Comparison of ENCODE assay signal across 29 cellular contexts in genomic region chr17:9254841-9255240, GRCh38.
"Had no signal": no experiment of that assay in that cellular context is flagged by ENCODE, and none has a peak within 500 bp of the region (broad histone marks: within the 10 kb centered on the region; RNA-seq: fewer than 3 reads in every experiment).

No MANE protein-coding gene starts in this region.

- H3K27ac ChIP-seq: ascending aorta, coronary artery, dorsolateral prefrontal cortex, VCaP had no signal

- H3K4me3 Mint-ChIP-seq: activated CD4-positive, alpha-beta memory T cell treated with anti-CD3 and anti-CD28 coated beads, Interleukin-2, amount 10 ng/mL, durations not matched to agents 7 days and 5 days; activated CD4-positive, alpha-beta T cell treated with anti-CD3 and anti-CD28 coated beads, Interleukin-2, amount 10 ng/mL, durations not matched to agents 7 days and 5 days; activated naive CD4-positive, alpha-beta T cell treated with anti-CD3 and anti-CD28 coated beads, Interleukin-2, amount 10 ng/mL, durations not matched to agents 7 days and 5 days; activated naive CD8-positive, alpha-beta T cell treated with anti-CD3 and anti-CD28 coated beads, Interleukin-2, amount 10 ng/mL, durations not matched to agents 7 days and 5 days; activated T-cell treated with anti-CD3 and anti-CD28 coated beads, Interleukin-2, amount 50 U/mL, for 24 hours; activated T-cell treated with anti-CD3 and anti-CD28 coated beads, Interleukin-2, amount 50 U/mL, for 72 hours; brain; central memory CD8-positive, alpha-beta T cell; dendritic cell treated with granulocyte-macrophage colony-stimulating factor and Interleukin-4, amounts not matched to agents 40 ng/mL and 50 ng/mL, for 4 days; endodermal cell; WTC11 had no signal

- H3K27me3 Mint-ChIP-seq: activated CD4-positive, alpha-beta memory T cell treated with anti-CD3 and anti-CD28 coated beads, Interleukin-2, amount 10 ng/mL, durations not matched to agents 7 days and 5 days; activated CD4-positive, alpha-beta T cell treated with anti-CD3 and anti-CD28 coated beads, Interleukin-2, amount 10 ng/mL, durations not matched to agents 7 days and 5 days; activated naive CD4-positive, alpha-beta T cell treated with anti-CD3 and anti-CD28 coated beads, Interleukin-2, amount 10 ng/mL, durations not matched to agents 7 days and 5 days; activated naive CD8-positive, alpha-beta T cell treated with anti-CD3 and anti-CD28 coated beads, Interleukin-2, amount 10 ng/mL, durations not matched to agents 7 days and 5 days; activated T-cell treated with anti-CD3 and anti-CD28 coated beads, Interleukin-2, amount 50 U/mL, for 24 hours; central memory CD8-positive, alpha-beta T cell had no signal

- H3K36me3 Mint-ChIP-seq: activated naive CD8-positive, alpha-beta T cell treated with anti-CD3 and anti-CD28 coated beads, Interleukin-2, amount 10 ng/mL, durations not matched to agents 7 days and 5 days; WTC11 had no signal

- DNase-seq: activated CD4-positive, alpha-beta memory T cell treated with anti-CD3 and anti-CD28 coated beads, Interleukin-2, amount 10 ng/mL, durations not matched to agents 7 days and 5 days; activated CD4-positive, alpha-beta T cell treated with anti-CD3 and anti-CD28 coated beads for 1 hour; activated CD4-positive, alpha-beta T cell treated with anti-CD3 and anti-CD28 coated beads for 4 hours; activated CD4-positive, alpha-beta T cell treated with anti-CD3 and anti-CD28 coated beads, Interleukin-2, amount 10 ng/mL, durations not matched to agents 7 days and 5 days; activated CD4-positive, alpha-beta T cell treated with anti-CD3 and anti-CD28 coated beads, Interleukin-2, amount 50 U/mL, for 4 hours; activated CD8-positive, alpha-beta memory T cell treated with anti-CD3 and anti-CD28 coated beads, Interleukin-2, amount 50 U/mL, for 48 hours; activated gamma-delta T cell; activated naive CD4-positive, alpha-beta T cell; activated naive CD4-positive, alpha-beta T cell treated with anti-CD3 and anti-CD28 coated beads, Interleukin-2, amount 10 ng/mL, durations not matched to agents 7 days and 5 days; activated naive CD8-positive, alpha-beta T cell treated with anti-CD3 and anti-CD28 coated beads, Interleukin-2, amount 10 ng/mL, durations not matched to agents 7 days and 5 days; activated T-cell treated with anti-CD3 and anti-CD28 coated beads for 4 hours; activated T-cell treated with anti-CD3 and anti-CD28 coated beads, Interleukin-2, amount 50 U/mL, for 24 hours; activated T-cell treated with anti-CD3 and anti-CD28 coated beads, Interleukin-2, amount 50 U/mL, for 72 hours; dorsolateral prefrontal cortex; effector memory CD4-positive, alpha-beta T cell; endodermal cell; erythroblast; foreskin fibroblast; head of caudate nucleus; T-helper 2 cell had no signal

- H3K9me3 Mint-ChIP-seq: activated CD4-positive, alpha-beta memory T cell treated with anti-CD3 and anti-CD28 coated beads, Interleukin-2, amount 10 ng/mL, durations not matched to agents 7 days and 5 days; activated CD4-positive, alpha-beta T cell treated with anti-CD3 and anti-CD28 coated beads, Interleukin-2, amount 10 ng/mL, durations not matched to agents 7 days and 5 days; activated naive CD4-positive, alpha-beta T cell treated with anti-CD3 and anti-CD28 coated beads, Interleukin-2, amount 10 ng/mL, durations not matched to agents 7 days and 5 days; activated T-cell treated with anti-CD3 and anti-CD28 coated beads, Interleukin-2, amount 50 U/mL, for 24 hours; activated T-cell treated with anti-CD3 and anti-CD28 coated beads, Interleukin-2, amount 50 U/mL, for 72 hours; central memory CD8-positive, alpha-beta T cell; dendritic cell treated with granulocyte-macrophage colony-stimulating factor and Interleukin-4, amounts not matched to agents 40 ng/mL and 50 ng/mL, for 4 days; endodermal cell; WTC11 had no signal

- H3K9me3 ChIP-seq: ascending aorta, esophagus muscularis mucosa had no signal

- H3K27ac Mint-ChIP-seq: activated CD4-positive, alpha-beta memory T cell treated with anti-CD3 and anti-CD28 coated beads, Interleukin-2, amount 10 ng/mL, durations not matched to agents 7 days and 5 days; activated CD4-positive, alpha-beta T cell treated with anti-CD3 and anti-CD28 coated beads, Interleukin-2, amount 10 ng/mL, durations not matched to agents 7 days and 5 days; activated naive CD4-positive, alpha-beta T cell treated with anti-CD3 and anti-CD28 coated beads, Interleukin-2, amount 10 ng/mL, durations not matched to agents 7 days and 5 days; activated naive CD8-positive, alpha-beta T cell treated with anti-CD3 and anti-CD28 coated beads, Interleukin-2, amount 10 ng/mL, durations not matched to agents 7 days and 5 days; activated T-cell treated with anti-CD3 and anti-CD28 coated beads, Interleukin-2, amount 50 U/mL, for 24 hours; activated T-cell treated with anti-CD3 and anti-CD28 coated beads, Interleukin-2, amount 50 U/mL, for 72 hours; brain; dendritic cell treated with granulocyte-macrophage colony-stimulating factor and Interleukin-4, amounts not matched to agents 40 ng/mL and 50 ng/mL, for 4 days; endodermal cell; WTC11 had no signal

- H3K27me3 ChIP-seq: ascending aorta, dorsolateral prefrontal cortex, esophagus muscularis mucosa had no signal

- ATAC-seq: activated naive CD4-positive, alpha-beta T cell treated with anti-CD3 and anti-CD28 coated beads, Interleukin-2, amount 50 U/mL, for 72 hours; activated T-cell treated with anti-CD3 and anti-CD28 coated beads, Interleukin-2, amount 50 U/mL, for 72 hours; WTC11 had no signal
